In genomic region chr18:8106603-8107002, GRCh38 we compare ENCODE assay signal across 24 cellular contexts.
"Had no signal": no experiment of that assay in that cellular context is flagged by ENCODE, and none has a peak within 500 bp of the region (broad histone marks: within the 10 kb centered on the region; RNA-seq: fewer than 3 reads in every experiment).

No MANE protein-coding gene starts in this region.

- H3K27ac Mint-ChIP-seq: activated CD4-positive, alpha-beta memory T cell treated with anti-CD3 and anti-CD28 coated beads, Interleukin-2, amount 10 ng/mL, durations not matched to agents 7 days and 5 days; activated CD4-positive, alpha-beta T cell treated with anti-CD3 and anti-CD28 coated beads, Interleukin-2, amount 10 ng/mL, durations not matched to agents 24 days and 14 days; activated naive CD4-positive, alpha-beta T cell treated with anti-CD3 and anti-CD28 coated beads, Interleukin-2, amount 10 ng/mL, durations not matched to agents 7 days and 5 days; activated T-cell treated with anti-CD3 and anti-CD28 coated beads, Interleukin-2, amount 50 U/mL, for 72 hours; immature natural killer cell; memory B cell; nephron progenitor cell; stimulated activated memory B cell treated with anti-CD40 and anti-IgM and Interleukin-4, amounts not matched to agents 10 μg/mL and 1 μg/mL and 100 μg/mL, for 72 hours; type B pancreatic cell had no signal

- H3K9me3 Mint-ChIP-seq: activated CD4-positive, alpha-beta memory T cell treated with anti-CD3 and anti-CD28 coated beads, Interleukin-2, amount 10 ng/mL, durations not matched to agents 7 days and 5 days; activated naive CD4-positive, alpha-beta T cell treated with anti-CD3 and anti-CD28 coated beads, Interleukin-2, amount 10 ng/mL, durations not matched to agents 7 days and 5 days; activated T-cell treated with anti-CD3 and anti-CD28 coated beads, Interleukin-2, amount 50 U/mL, for 72 hours; memory B cell; nephron progenitor cell; stimulated activated memory B cell treated with anti-CD40 and anti-IgM and Interleukin-4, amounts not matched to agents 10 μg/mL and 1 μg/mL and 100 μg/mL, for 72 hours had no signal

- DNase-seq: activated CD4-positive, alpha-beta memory T cell treated with anti-CD3 and anti-CD28 coated beads, Interleukin-2, amount 10 ng/mL, durations not matched to agents 7 days and 5 days; activated CD4-positive, alpha-beta T cell treated with anti-CD3 and anti-CD28 coated beads, Interleukin-2, amount 10 ng/mL, durations not matched to agents 24 days and 14 days; activated effector memory CD4-positive, alpha-beta T cell treated with Interleukin-2 at 50 U/mL for 16 hours; activated naive CD4-positive, alpha-beta T cell treated with anti-CD3 and anti-CD28 coated beads, Interleukin-2, amount 10 ng/mL, durations not matched to agents 7 days and 5 days; activated T-cell treated with anti-CD3 and anti-CD28 coated beads, Interleukin-2, amount 50 U/mL, for 72 hours; amygdala; foreskin melanocyte; glutamatergic neuron; immature natural killer cell; left ventricle myocardium superior; mucosa of descending colon; nephron progenitor cell; right lobe of liver; stimulated activated CD4-positive, alpha-beta T cell treated with anti-CD3 and anti-CD28 coated beads, Interleukin-2, amount 100 ng/mL, for 24 hours; stomach; T-helper 2 cell had no signal

- H3K4me3 Mint-ChIP-seq: activated CD4-positive, alpha-beta memory T cell treated with anti-CD3 and anti-CD28 coated beads, Interleukin-2, amount 10 ng/mL, durations not matched to agents 7 days and 5 days; activated CD4-positive, alpha-beta T cell treated with anti-CD3 and anti-CD28 coated beads, Interleukin-2, amount 10 ng/mL, durations not matched to agents 24 days and 14 days; activated naive CD4-positive, alpha-beta T cell treated with anti-CD3 and anti-CD28 coated beads, Interleukin-2, amount 10 ng/mL, durations not matched to agents 7 days and 5 days; activated T-cell treated with anti-CD3 and anti-CD28 coated beads, Interleukin-2, amount 50 U/mL, for 72 hours; immature natural killer cell; memory B cell; nephron progenitor cell; stimulated activated memory B cell treated with anti-CD40 and anti-IgM and Interleukin-4, amounts not matched to agents 10 μg/mL and 1 μg/mL and 100 μg/mL, for 72 hours; type B pancreatic cell had no signal

- H3K36me3 Mint-ChIP-seq: activated naive CD4-positive, alpha-beta T cell treated with anti-CD3 and anti-CD28 coated beads, Interleukin-2, amount 10 ng/mL, durations not matched to agents 7 days and 5 days; memory B cell; stimulated activated memory B cell treated with anti-CD40 and anti-IgM and Interleukin-4, amounts not matched to agents 10 μg/mL and 1 μg/mL and 100 μg/mL, for 72 hours; type B pancreatic cell had no signal

- H3K4me1 Mint-ChIP-seq: activated CD4-positive, alpha-beta memory T cell treated with anti-CD3 and anti-CD28 coated beads, Interleukin-2, amount 10 ng/mL, durations not matched to agents 7 days and 5 days; activated CD4-positive, alpha-beta T cell treated with anti-CD3 and anti-CD28 coated beads, Interleukin-2, amount 10 ng/mL, durations not matched to agents 24 days and 14 days; activated naive CD4-positive, alpha-beta T cell treated with anti-CD3 and anti-CD28 coated beads, Interleukin-2, amount 10 ng/mL, durations not matched to agents 7 days and 5 days; immature natural killer cell; memory B cell; nephron progenitor cell; stimulated activated memory B cell treated with anti-CD40 and anti-IgM and Interleukin-4, amounts not matched to agents 10 μg/mL and 1 μg/mL and 100 μg/mL, for 72 hours had no signal

- FAIRE-seq: small intestine had no signal

- ATAC-seq: activated T-cell treated with anti-CD3 and anti-CD28 coated beads, Interleukin-2, amount 50 U/mL, for 72 hours; left ventricle myocardium superior; mucosa of descending colon; right lobe of liver; stimulated activated memory B cell treated with anti-CD40 and anti-IgM and Interleukin-4, amounts not matched to agents 10 μg/mL and 1 μg/mL and 100 μg/mL, for 72 hours had no signal

- H3K4me3 ChIP-seq: cardiac muscle cell, hepatocyte, mucosa of descending colon, right lobe of liver, stomach, suprapubic skin, vagina had no signal
